In the genomic region with DNA sequence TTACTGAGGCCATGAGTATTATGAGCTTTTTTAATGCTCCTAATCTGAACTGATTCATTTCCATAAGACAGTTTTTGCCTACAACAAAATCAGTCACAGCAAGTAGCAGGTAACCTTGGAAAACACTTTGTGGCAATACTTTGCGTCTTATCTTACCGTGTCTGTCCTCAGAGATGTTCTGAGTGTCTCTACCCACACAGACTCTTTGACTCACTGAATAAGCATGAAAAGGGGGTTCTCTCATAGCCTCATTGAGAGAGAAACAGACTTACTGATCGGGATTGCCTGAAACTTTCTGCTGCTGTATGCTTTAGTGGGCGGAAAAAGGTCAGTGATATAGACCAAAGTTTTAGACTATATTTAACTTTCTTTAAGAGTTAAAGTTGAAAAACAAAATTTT, we compare ENCODE assay signal across 22 cellular contexts.
DNase-seq lines count a peak whose midpoint lies in the region; ATAC-seq and TF ChIP-seq lines count a peak whose summit lies in the region.
"Had no signal": no experiment of that assay in that cellular context is flagged by ENCODE, and none has a peak within 500 bp of the region (broad histone marks: within the 10 kb centered on the region; RNA-seq: fewer than 3 reads in every experiment).

No MANE protein-coding gene starts in this region.

- H2AFZ ChIP-seq in mammary epithelial cell (ENCODE audit: low read depth, low read length) = peak overlapping the region; percentile 57

- POLR2A ChIA-PET in MCF 10A (lab: Yijun Ruan, JAX) = interaction anchor here (1.2 kb wide), 1 partner anchor 57 kb away, joined by 3 read pairs; no protein-coding TSS in a partner anchor

- H3K9me3 Mint-ChIP-seq in MCF 10A (ENCODE audit: unreplicated experiment) = no peaks in the 10 kb centered on the region
- H3K9me3 Mint-ChIP-seq: HFFc6 had no signal

- H3K9ac ChIP-seq in mammary epithelial cell (ENCODE audit: insufficient read depth, low read length) = no peak overlapping the region

- H3K27ac ChIP-seq in mammary epithelial cell (ENCODE audit: insufficient read depth, low read depth, low read length) = no peak overlapping the region
- H3K27ac ChIP-seq: 22Rv1, RWPE1 had no signal

- TF ChIP-seq CTCF in mammary epithelial cell (conservative IDR thresholded peaks at IDR 0.05 in 1 of 2, IDR thresholded peaks at IDR 0.05 in 1 of 2; ENCODE audit: extremely low read depth in 1 of 2, insufficient read depth in 1 of 2, low read depth in 1 of 2, low read length in 2 of 2) = no peak
- no peak for TF ChIP-seq CTCF in MCF 10A (IDR thresholded peaks at IDR 0.05; ENCODE audit: unreplicated experiment)
- no peak for TF ChIP-seq CTCF in choroid plexus epithelial cell (conservative IDR thresholded peaks at IDR 0.05; ENCODE audit: low read depth, low read length)
- no peak for TF ChIP-seq CTCF in BE2C (IDR thresholded peaks at IDR 0.05; ENCODE audit: low read depth, low read length)

- H3K4me1 ChIP-seq in mammary epithelial cell (ENCODE audit: insufficient read depth, low read length) (peaks cover 15% of the 10 kb centered on the region), BE2C (no peaks in the 10 kb centered on the region)

- no peak overlapping the region for H3K27ac Mint-ChIP-seq in MCF 10A (ENCODE audit: low read depth, unreplicated experiment)
- H3K27ac Mint-ChIP-seq: CD14-positive monocyte, HFFc6 had no signal

- H3K4me3 ChIP-seq in mammary epithelial cell (replicated peaks in 1 of 3; ENCODE audit: insufficient read depth in 1 of 3, low read depth in 2 of 3, low read length in 3 of 3) (no peak overlapping the region), choroid plexus epithelial cell (ENCODE audit: low read depth, low read length) (no peak overlapping the region), BE2C (ENCODE audit: low read depth, low read length) (no peak overlapping the region)

- no peak for DNase-seq in activated CD4-positive, CD25-positive, alpha-beta regulatory T cell (lab: John Stamatoyannopoulos, UW)
- DNase-seq in mammary epithelial cell (no peak), MCF 10A (ENCODE audit: unreplicated experiment) (no peak), choroid plexus epithelial cell (ENCODE audit: low read depth) (peak; percentile 27), BE2C (no peak), NCI-H446 treated with DMSO at 0.1 percent for 48 hours (lab: John Stamatoyannopoulos, UW) (no peak), hypothalamus (lab: John Stamatoyannopoulos, UW) (no peak)
- DNase-seq: AML-193, DMS79 treated with DMSO at 0.1 percent for 48 hours, H7, HFFc6, KBM-7, MV-4-11, NCI-H1694 treated with DMSO at 0.1 percent for 48 hours, NCI-H2107, NCI-H2227 treated with DMSO at 0.1 percent for 48 hours, NCI-H524 treated with DMSO at 0.1 percent for 48 hours, PC-3 had no signal

- peaks cover 8% of the 10 kb centered on the region for H3K4me1 Mint-ChIP-seq in MCF 10A (ENCODE audit: insufficient read depth, unreplicated experiment)
- H3K4me1 Mint-ChIP-seq: CD14-positive monocyte had no signal

- H3K9me3 ChIP-seq in mammary epithelial cell (replicated peaks; ENCODE audit: insufficient read depth, low read length) (no peaks in the 10 kb centered on the region), BE2C (no peaks in the 10 kb centered on the region)

- no peaks in the 10 kb centered on the region for H3K27me3 Mint-ChIP-seq in MCF 10A (ENCODE audit: insufficient read depth, unreplicated experiment)

- intact Hi-C loops in mammary epithelial cell (cut with micrococcal nuclease) (no loop called here), MCF 10A (cut with micrococcal nuclease) (no loop called here)

- no peaks in the 10 kb centered on the region for H3K79me2 ChIP-seq in mammary epithelial cell (ENCODE audit: insufficient read depth, low read length)

- H3K27me3 ChIP-seq in mammary epithelial cell (ENCODE audit: insufficient read depth, low read length) (no peaks in the 10 kb centered on the region), BE2C (no peaks in the 10 kb centered on the region)

- H3K4me2 ChIP-seq in mammary epithelial cell (ENCODE audit: insufficient read depth, low read depth, low read length) = no peak overlapping the region

- no peak overlapping the region for H3K4me3 Mint-ChIP-seq in MCF 10A (ENCODE audit: unreplicated experiment)
- H3K4me3 Mint-ChIP-seq: CD14-positive monocyte, HFFc6 had no signal

- WGBS in mammary epithelial cell (ENCODE audit: low coverage, missing lambda C conversion rate) = 73% methylated on average over 4 of the region's 4 CpGs

- ATAC-seq in activated CD4-positive, CD25-positive, alpha-beta regulatory T cell treated with anti-CD3 and anti-CD28 coated beads, Interleukin-2, amount 50 U/mL, for 24 hours = peak; percentile 46 to 54
- ATAC-seq: PC-3 had no signal

- H3K36me3 ChIP-seq in mammary epithelial cell (ENCODE audit: insufficient read depth, low read length) (no peaks in the 10 kb centered on the region), BE2C (no peaks in the 10 kb centered on the region)

- BruUV-seq in mammary epithelial cell (replicated peaks; lab: Mats Ljungman, UMichigan) (no TSS peak), MCF 10A (replicated peaks; lab: Mats Ljungman, UMichigan) (no TSS peak)

- no peaks in the 10 kb centered on the region for H3K36me3 Mint-ChIP-seq in MCF 10A (ENCODE audit: insufficient read depth, unreplicated experiment)
- H3K36me3 Mint-ChIP-seq: CD14-positive monocyte had no signal

- dilution Hi-C loops in mammary epithelial cell (cut with HindIII; ENCODE audit: low sequenced_read_pairs) = no loop called here

- in situ Hi-C loops in mammary epithelial cell (cut with MboI; ENCODE audit: low sequenced_read_pairs in 2 of 2) = no loop called here

- no peaks in the 10 kb centered on the region for H4K20me1 ChIP-seq in mammary epithelial cell (ENCODE audit: insufficient read depth, low read length)

- CTCF ChIA-PET in mammary epithelial cell (lab: Charles Lee; ENCODE audit: low non-redundant PET) (no interaction called here), MCF 10A (lab: Yijun Ruan, JAX) (no interaction called here)
